In the genomic region with DNA sequence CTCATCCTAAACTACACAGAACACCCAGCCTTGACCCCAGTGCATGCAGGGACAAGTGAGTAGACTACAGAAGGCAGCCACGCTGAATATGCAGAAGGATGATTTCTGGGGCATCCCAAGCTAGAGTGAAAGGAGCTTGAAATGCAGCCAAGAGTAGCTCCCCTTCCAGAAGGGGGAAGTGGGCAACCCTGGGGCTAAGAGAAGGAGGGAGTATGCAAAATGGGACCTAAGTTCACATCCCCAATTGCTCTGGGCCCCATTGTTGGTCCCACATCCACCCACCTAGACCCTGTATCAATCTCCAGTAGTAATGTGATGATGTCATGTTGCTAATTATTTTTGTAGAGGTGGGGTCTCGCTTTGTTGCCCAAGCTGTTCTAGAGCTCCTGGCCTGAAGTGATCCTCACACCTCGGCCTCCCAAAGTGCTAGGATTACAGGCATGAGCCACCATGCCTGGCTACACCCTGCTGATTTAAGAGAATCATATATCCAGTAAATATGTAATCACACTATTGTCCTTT, we compare ENCODE assay signal across 22 cellular contexts. TPM values are rescaled to one million over a fixed set of nuclear protein-coding genes. Genes with fewer than 3 reads are reported as not detected.
DNase-seq lines count a peak whose midpoint lies in the region; ATAC-seq, FAIRE-seq and TF ChIP-seq lines count a peak whose summit lies in the region.
"Had no signal": no experiment of that assay in that cellular context is flagged by ENCODE, and none has a peak within 500 bp of the region (broad histone marks: within the 10 kb centered on the region; RNA-seq: fewer than 3 reads in every experiment).

No MANE protein-coding gene starts in this region.

- H3K4me1 Mint-ChIP-seq in stimulated activated naive B cell treated with anti-CD40 and anti-IgM and Interleukin-4, amounts not matched to agents 10 μg/mL and 1 μg/mL and 100 μg/mL, for 72 hours: peaks cover 0 to 6% of the 10 kb centered on the region in 2 donors

- TF ChIP-seq RAD21 in HepG2 (CRISPR knock-in tag; IDR thresholded peaks at IDR 0.05): no peak

- H3K4me2 ChIP-seq in HepG2 (ENCODE audit: low read depth, low read length) (no peak overlapping the region), Karpas-422 (ENCODE audit: low read depth, low read length, poor library complexity, severe bottlenecking) (no peak overlapping the region), OCI-LY3 (ENCODE audit: low read length) (peak overlapping the region; percentile 24; the same call in 1 of the 2 replicates)

- H3K4me3 ChIP-seq in HepG2 (replicated peaks in 1 of 3; ENCODE audit: insufficient read depth in 1 of 3, low read depth in 2 of 3, low read length in 3 of 3) (no peak overlapping the region), right lobe of liver (no peak overlapping the region), Karpas-422 (ENCODE audit: low read length) (no peak overlapping the region), OCI-LY3 (ENCODE audit: low read length) (no peak overlapping the region)
- H3K4me3 ChIP-seq: K562 had no signal

- H3K79me2 ChIP-seq in HepG2 (ENCODE audit: insufficient read depth, low read length) (no peaks in the 10 kb centered on the region), Karpas-422 (ENCODE audit: low read length) (no peaks in the 10 kb centered on the region), OCI-LY3 (ENCODE audit: low read length) (no peaks in the 10 kb centered on the region)

- no peaks in the 10 kb centered on the region for H3K9me3 Mint-ChIP-seq in stimulated activated naive B cell treated with anti-CD40 and anti-IgM and Interleukin-4, amounts not matched to agents 10 μg/mL and 1 μg/mL and 100 μg/mL, for 72 hours
- H3K9me3 Mint-ChIP-seq: CD4-positive, alpha-beta T cell; H9 had no signal

- H3K27me3 Mint-ChIP-seq in stimulated activated naive B cell treated with anti-CD40 and anti-IgM and Interleukin-4, amounts not matched to agents 10 μg/mL and 1 μg/mL and 100 μg/mL, for 72 hours: peaks cover 19 to 30% of the 10 kb centered on the region in 2 donors

- H3K27me3 ChIP-seq in HepG2 (ENCODE audit: control insufficient read depth in 1 of 2, insufficient read depth in 2 of 2, low read length in 2 of 2) (no peaks in the 10 kb centered on the region), right lobe of liver (no peaks in the 10 kb centered on the region), Karpas-422 (ENCODE audit: low read length) (no peaks in the 10 kb centered on the region), OCI-LY3 (ENCODE audit: low read depth, low read length) (no peaks in the 10 kb centered on the region)

- H4K20me1 ChIP-seq in HepG2 (ENCODE audit: insufficient read depth, low read length): no peaks in the 10 kb centered on the region
- no peaks in the 10 kb centered on the region for H4K20me1 ChIP-seq in Karpas-422 (ENCODE audit: insufficient read depth, low read depth, low read length)
- H4K20me1 ChIP-seq in OCI-LY3 (ENCODE audit: insufficient read depth, low read length): no peaks in the 10 kb centered on the region

- TF ChIP-seq CTCF in HepG2 (CRISPR knock-in tag; IDR thresholded peaks at IDR 0.05) (no peak), right lobe of liver (IDR thresholded peaks at IDR 0.05) (no peak), OCI-LY3 (IDR thresholded peaks at IDR 0.05; ENCODE audit: low read depth, low read length) (no peak)

- no peaks in the 10 kb centered on the region for H3K36me3 Mint-ChIP-seq in stimulated activated naive B cell treated with anti-CD40 and anti-IgM and Interleukin-4, amounts not matched to agents 10 μg/mL and 1 μg/mL and 100 μg/mL, for 72 hours

- no peak for ATAC-seq in HepG2
- no peak for ATAC-seq in right lobe of liver
- peak; percentile 45 to 69 for ATAC-seq in stimulated activated naive B cell treated with anti-CD40 and anti-IgM and Interleukin-4, amounts not matched to agents 10 μg/mL and 1 μg/mL and 100 μg/mL, for 72 hours (replicated peaks)
- no peak for ATAC-seq in HG02759 (IDR thresholded peaks at IDR 0.05; ENCODE audit: unreplicated experiment)
- ATAC-seq: K562 had no signal

- FAIRE-seq in HepG2 (lab: Jason Lieb, UNC): no peak
- FAIRE-seq: D721Med, GM19239, H1, K562 had no signal

- H3K9me3 ChIP-seq in HepG2 (ENCODE audit: low read length) (no peaks in the 10 kb centered on the region), right lobe of liver (no peaks in the 10 kb centered on the region), Karpas-422 (ENCODE audit: low read length) (no peaks in the 10 kb centered on the region), OCI-LY3 (ENCODE audit: insufficient read depth, low read length) (no peaks in the 10 kb centered on the region)
- H3K9me3 ChIP-seq: Caco-2 had no signal

- no peak for TF ChIP-seq POLR2A in HepG2 (IDR thresholded peaks at IDR 0.05; ENCODE audit: insufficient read depth in 1 of 2, low read depth in 2 of 2, low read length in 2 of 2)
- no peak for TF ChIP-seq POLR2A in right lobe of liver (IDR thresholded peaks at IDR 0.05)

- H3K27ac ChIP-seq in HepG2 (ENCODE audit: extremely low read length, insufficient read depth, low read length) (no peak overlapping the region), right lobe of liver (no peak overlapping the region), Karpas-422 (ENCODE audit: low read length) (no peak overlapping the region), OCI-LY3 (ENCODE audit: low read length) (no peak overlapping the region)
- H3K27ac ChIP-seq: C4-2B, HL-60 had no signal

- no TSS peak for BruUV-seq in HepG2 (replicated peaks; lab: Mats Ljungman, UMichigan)

- no peak overlapping the region for H2AFZ ChIP-seq in HepG2 (ENCODE audit: low read length)
- no peak overlapping the region for H2AFZ ChIP-seq in Karpas-422 (ENCODE audit: low read length)
- no peak overlapping the region for H2AFZ ChIP-seq in OCI-LY3 (ENCODE audit: low read depth, low read length)

- TF ChIP-seq EP300 in HepG2 (IDR thresholded peaks at IDR 0.05; ENCODE audit: low read depth in 2 of 2, low read length in 2 of 2) (no peak), HepG2 (CRISPR knock-in tag; IDR thresholded peaks at IDR 0.05; ENCODE audit: borderline replicate concordance) (no peak)

- in situ Hi-C loops in HepG2 (cut with HindIII; ENCODE audit: extremely low pct_ligation_motif_present, low pct_unique_long_range_greater_than_20kb): no loop called here

- H3K27ac Mint-ChIP-seq in stimulated activated naive B cell treated with anti-CD40 and anti-IgM and Interleukin-4, amounts not matched to agents 10 μg/mL and 1 μg/mL and 100 μg/mL, for 72 hours: no peak overlapping the region
- H3K27ac Mint-ChIP-seq: CD4-positive, alpha-beta T cell; H9 had no signal

- intact Hi-C loops in HepG2 (cut with micrococcal nuclease; ENCODE audit: unreplicated experiment): no loop called here
- intact Hi-C loops in right lobe of liver (cut with DNase I): no loop called here

- H3K4me3 Mint-ChIP-seq in stimulated activated naive B cell treated with anti-CD40 and anti-IgM and Interleukin-4, amounts not matched to agents 10 μg/mL and 1 μg/mL and 100 μg/mL, for 72 hours: no peak overlapping the region
- H3K4me3 Mint-ChIP-seq: CD4-positive, alpha-beta T cell; H9 had no signal

- CTCF ChIA-PET in HepG2 (lab: Yijun Ruan, JAX; ENCODE audit: low intra/inter-chr PET ratio, low total read pairs): no interaction called here

- DNase-seq in HepG2 (ENCODE audit: low spot score): no peak
- no peak for DNase-seq in right lobe of liver
- peak; percentile 46 for DNase-seq in Karpas-422
- no peak for DNase-seq in stimulated activated naive B cell treated with anti-CD40 and anti-IgM and Interleukin-4, amounts not matched to agents 10 μg/mL and 1 μg/mL and 100 μg/mL, for 72 hours
- no peak for DNase-seq in NCI-H526 treated with DMSO at 0.1 percent for 48 hours (lab: John Stamatoyannopoulos, UW)
- no peak for DNase-seq in activated gamma-delta T cell treated with Interleukin-2 at 50 U/mL for 16 hours
- DNase-seq: ACHN; AML-193; Caco-2; CD4-positive, alpha-beta T cell; DMS153; DMS79; GDM1; H9 had no signal

- no peak overlapping the region for H3K9ac ChIP-seq in HepG2 (ENCODE audit: insufficient read depth, low read depth, low read length)
- no peak overlapping the region for H3K9ac ChIP-seq in Karpas-422 (ENCODE audit: low read length)
- H3K9ac ChIP-seq in OCI-LY3 (ENCODE audit: low read length): no peak overlapping the region

- POLR2A ChIA-PET in HepG2 (lab: Yijun Ruan, JAX): no interaction called here

- no peaks in the 10 kb centered on the region for H3K36me3 ChIP-seq in HepG2 (replicated peaks in 1 of 2; ENCODE audit: control insufficient read depth in 1 of 2, insufficient read depth in 2 of 2, low read length in 2 of 2)
- H3K36me3 ChIP-seq in right lobe of liver: no peaks in the 10 kb centered on the region
- no peaks in the 10 kb centered on the region for H3K36me3 ChIP-seq in Karpas-422 (ENCODE audit: insufficient read depth, low read length)
- no peaks in the 10 kb centered on the region for H3K36me3 ChIP-seq in OCI-LY3 (replicated peaks; ENCODE audit: low read depth, low read length)

- H3K4me1 ChIP-seq in HepG2 (ENCODE audit: insufficient read depth, low read length): peaks cover 27% of the 10 kb centered on the region
- H3K4me1 ChIP-seq in right lobe of liver: no peaks in the 10 kb centered on the region
- H3K4me1 ChIP-seq in Karpas-422 (ENCODE audit: low read length): peaks cover 16% of the 10 kb centered on the region
- peaks cover 16% of the 10 kb centered on the region for H3K4me1 ChIP-seq in OCI-LY3 (ENCODE audit: low read length)
- H3K4me1 ChIP-seq: Caco-2 had no signal

- WGBS in HepG2 (ENCODE audit: low lambda C conversion rate): 63% methylated on average over 3 of the region's 3 CpGs
- WGBS in right lobe of liver (ENCODE audit: insufficient coverage, low coverage, low lambda C conversion rate, missing lambda C conversion rate): 75% methylated on average over 3 of the region's 3 CpGs

- H3K9me2 ChIP-seq in Karpas-422 (replicated peaks; ENCODE audit: insufficient read depth, low read length): no peaks in the 10 kb centered on the region

RNA-seq across cellular contexts. Expression of a gene that starts 5.6 kb away (rescaled TPM):
- total RNA-seq in HepG2 (2016; rRNA removed; fragmentation: Illumina TruSeq; extraction: Trizol): 9.3 and 9.8 TPM in 2 replicates
- 6.0 TPM in 2 replicates for total RNA-seq in HepG2 (2016; cell fraction: cytosol; rRNA removed; fragmentation: Illumina TruSeq; extraction: Trizol; ENCODE audit: low read depth)
- total RNA-seq in HepG2 (2016; cell fraction: insoluble cytoplasmic fraction; rRNA removed; fragmentation: Illumina TruSeq; extraction: Trizol): 9.1 and 10.9 TPM in 2 replicates
- total RNA-seq in HepG2 (2016; cell fraction: membrane; rRNA removed; fragmentation: Illumina TruSeq; extraction: Trizol): 7.5 and 8.6 TPM in 2 replicates
- total RNA-seq in HepG2 (2016; cell fraction: nucleus; rRNA removed; fragmentation: Illumina TruSeq; extraction: Trizol): 8.3 and 10.9 TPM in 2 replicates
- 7.5 and 8.2 TPM in 2 replicates for polyA plus RNA-seq in HepG2 (2011; rRNA removed)
- polyA plus RNA-seq in HepG2 (2011; cell fraction: cytosol; rRNA removed): 5.3 and 6.7 TPM in 2 replicates
- 5.6 and 6.5 TPM in 2 replicates for polyA plus RNA-seq in HepG2 (2011; cell fraction: nucleus; rRNA removed)
- polyA plus RNA-seq in HepG2 (2012): 5.6 and 7.4 TPM in 2 replicates
- polyA plus RNA-seq in HepG2 (2016; cell fraction: cytosol; fragmentation: Illumina TruSeq; extraction: Trizol; ENCODE audit: low read depth): 5.2 and 6.9 TPM in 2 replicates
- polyA plus RNA-seq in HepG2 (2016; cell fraction: insoluble cytoplasmic fraction; fragmentation: Illumina TruSeq; extraction: Trizol; ENCODE audit: low read depth): 12.0 and 12.9 TPM in 2 replicates
- polyA plus RNA-seq in HepG2 (2016; cell fraction: membrane; fragmentation: Illumina TruSeq; extraction: Trizol; ENCODE audit: low read depth): 6.0 and 7.2 TPM in 2 replicates
- polyA plus RNA-seq in HepG2 (2016; cell fraction: nucleus; fragmentation: Illumina TruSeq; extraction: Trizol; ENCODE audit: insufficient read depth, low read depth): 14.7 and 16.0 TPM in 2 replicates
- 2.8 and 4.0 TPM in 2 replicates for polyA minus RNA-seq in HepG2 (2011; rRNA and poly(A)+ RNA removed; ENCODE audit: low replicate concordance)
- 2.2 and 3.2 TPM in 2 replicates for polyA minus RNA-seq in HepG2 (2011; cell fraction: cytosol; rRNA and poly(A)+ RNA removed)
- polyA minus RNA-seq in HepG2 (2011; cell fraction: nucleus; rRNA and poly(A)+ RNA removed): 11.8 and 12.4 TPM in 2 replicates
- total RNA-seq in right lobe of liver: 1 to 10 TPM; 3.0 to 6.9 (median 4.0) TPM
- 8.0 and 13.8 TPM in 2 replicates for total RNA-seq in Karpas-422 (2014; rRNA removed; shearing (Covaris generic); ENCODE audit: low replicate concordance)

RNA-seq across cellular contexts. Expression of a gene that starts 20.6 kb away (rescaled TPM):
- total RNA-seq in HepG2 (2016; rRNA removed; fragmentation: Illumina TruSeq; extraction: Trizol): 11.8 and 13.4 TPM in 2 replicates
- 2.0 and 2.5 TPM in 2 replicates for total RNA-seq in HepG2 (2016; cell fraction: cytosol; rRNA removed; fragmentation: Illumina TruSeq; extraction: Trizol; ENCODE audit: low read depth)
- total RNA-seq in HepG2 (2016; cell fraction: insoluble cytoplasmic fraction; rRNA removed; fragmentation: Illumina TruSeq; extraction: Trizol): 12.1 and 15.6 TPM in 2 replicates
- total RNA-seq in HepG2 (2016; cell fraction: membrane; rRNA removed; fragmentation: Illumina TruSeq; extraction: Trizol): 3.4 and 5.7 TPM in 2 replicates
- 11.3 and 14.0 TPM in 2 replicates for total RNA-seq in HepG2 (2016; cell fraction: nucleus; rRNA removed; fragmentation: Illumina TruSeq; extraction: Trizol)
- polyA plus RNA-seq in HepG2 (2011; rRNA removed): 4.2 and 4.6 TPM in 2 replicates
- 1.3 and 2.2 TPM in 2 replicates for polyA plus RNA-seq in HepG2 (2011; cell fraction: cytosol; rRNA removed)
- 2.0 and 3.8 TPM in 2 replicates for polyA plus RNA-seq in HepG2 (2011; cell fraction: nucleus; rRNA removed)
- polyA plus RNA-seq in HepG2 (2012): 7.5 and 9.2 TPM in 2 replicates
- polyA plus RNA-seq in HepG2 (2016; cell fraction: cytosol; fragmentation: Illumina TruSeq; extraction: Trizol; ENCODE audit: low read depth): 1.0 and 1.2 TPM in 2 replicates
- 13.4 and 13.5 TPM in 2 replicates for polyA plus RNA-seq in HepG2 (2016; cell fraction: insoluble cytoplasmic fraction; fragmentation: Illumina TruSeq; extraction: Trizol; ENCODE audit: low read depth)
- polyA plus RNA-seq in HepG2 (2016; cell fraction: membrane; fragmentation: Illumina TruSeq; extraction: Trizol; ENCODE audit: low read depth): 1.5 and 2.2 TPM in 2 replicates
- polyA plus RNA-seq in HepG2 (2016; cell fraction: nucleus; fragmentation: Illumina TruSeq; extraction: Trizol; ENCODE audit: insufficient read depth, low read depth): 20.3 and 21.5 TPM in 2 replicates
- 1.4 and 2.6 TPM in 2 replicates for polyA minus RNA-seq in HepG2 (2011; rRNA and poly(A)+ RNA removed; ENCODE audit: low replicate concordance)
- 6.1 and 8.5 TPM in 2 replicates for polyA minus RNA-seq in HepG2 (2011; cell fraction: cytosol; rRNA and poly(A)+ RNA removed)
- polyA minus RNA-seq in HepG2 (2011; cell fraction: nucleus; rRNA and poly(A)+ RNA removed): 12.0 and 14.7 TPM in 2 replicates
- 1 to 10 TPM; 2.0 to 4.5 (median 3.3) TPM for total RNA-seq in right lobe of liver
- total RNA-seq in Karpas-422 (2014; rRNA removed; shearing (Covaris generic); ENCODE audit: low replicate concordance): 17.0 and 18.0 TPM in 2 replicates

RNA-seq across cellular contexts. Expression of a gene that starts 34.0 kb away (rescaled TPM):
- total RNA-seq in HepG2 (2016; rRNA removed; fragmentation: Illumina TruSeq; extraction: Trizol): 3.7 and 4.1 TPM in 2 replicates
- 0.61 and 0.62 TPM in 2 replicates for total RNA-seq in HepG2 (2016; cell fraction: cytosol; rRNA removed; fragmentation: Illumina TruSeq; extraction: Trizol; ENCODE audit: low read depth)
- total RNA-seq in HepG2 (2016; cell fraction: insoluble cytoplasmic fraction; rRNA removed; fragmentation: Illumina TruSeq; extraction: Trizol): 3.1 and 4.8 TPM in 2 replicates
- total RNA-seq in HepG2 (2016; cell fraction: membrane; rRNA removed; fragmentation: Illumina TruSeq; extraction: Trizol): 2.5 and 3.3 TPM in 2 replicates
- 8.2 and 9.7 TPM in 2 replicates for total RNA-seq in HepG2 (2016; cell fraction: nucleus; rRNA removed; fragmentation: Illumina TruSeq; extraction: Trizol)
- polyA plus RNA-seq in HepG2 (2011; rRNA removed): 11.3 and 12.0 TPM in 2 replicates
- polyA plus RNA-seq in HepG2 (2011; cell fraction: cytosol; rRNA removed): 4.6 and 5.5 TPM in 2 replicates
- polyA plus RNA-seq in HepG2 (2011; cell fraction: nucleus; rRNA removed): 12.2 and 13.5 TPM in 2 replicates
- polyA plus RNA-seq in HepG2 (2012): 9.4 and 13.5 TPM in 2 replicates
- 1.1 and 1.2 TPM in 2 replicates for polyA plus RNA-seq in HepG2 (2016; cell fraction: cytosol; fragmentation: Illumina TruSeq; extraction: Trizol; ENCODE audit: low read depth)
- 13.5 and 14.5 TPM in 2 replicates for polyA plus RNA-seq in HepG2 (2016; cell fraction: insoluble cytoplasmic fraction; fragmentation: Illumina TruSeq; extraction: Trizol; ENCODE audit: low read depth)
- 3.2 and 5.6 TPM in 2 replicates for polyA plus RNA-seq in HepG2 (2016; cell fraction: membrane; fragmentation: Illumina TruSeq; extraction: Trizol; ENCODE audit: low read depth)
- 18.6 and 19.5 TPM in 2 replicates for polyA plus RNA-seq in HepG2 (2016; cell fraction: nucleus; fragmentation: Illumina TruSeq; extraction: Trizol; ENCODE audit: insufficient read depth, low read depth)
- polyA minus RNA-seq in HepG2 (2011; rRNA and poly(A)+ RNA removed; ENCODE audit: low replicate concordance): 6.1 and 9.1 TPM in 2 replicates
- polyA minus RNA-seq in HepG2 (2011; cell fraction: cytosol; rRNA and poly(A)+ RNA removed): 4.9 and 5.3 TPM in 2 replicates
- 21.5 and 26.7 TPM in 2 replicates for polyA minus RNA-seq in HepG2 (2011; cell fraction: nucleus; rRNA and poly(A)+ RNA removed)
- total RNA-seq in right lobe of liver: 10 to 100 TPM in 2 of 6 experiments, 1 to 10 TPM in 4; 4.1 to 15.8 (median 8.3) TPM
- 5.4 and 14.8 TPM in 2 replicates for total RNA-seq in Karpas-422 (2014; rRNA removed; shearing (Covaris generic); ENCODE audit: low replicate concordance)

RNA-seq across cellular contexts. Expression of a gene that starts 34.2 kb away (rescaled TPM):
- total RNA-seq in HepG2 (2016; rRNA removed; fragmentation: Illumina TruSeq; extraction: Trizol) (80.0 and 186 TPM in 2 replicates), right lobe of liver (100 to 1,000 TPM in 4 of 6 experiments, 10 to 100 TPM in 2; 73.6 to 591 (median 273) TPM)
- 4.1 and 6.0 TPM in 2 replicates for total RNA-seq in HepG2 (2016; cell fraction: cytosol; rRNA removed; fragmentation: Illumina TruSeq; extraction: Trizol; ENCODE audit: low read depth)
- 83.2 and 181 TPM in 2 replicates for total RNA-seq in HepG2 (2016; cell fraction: insoluble cytoplasmic fraction; rRNA removed; fragmentation: Illumina TruSeq; extraction: Trizol)
- 18.7 and 22.3 TPM in 2 replicates for total RNA-seq in HepG2 (2016; cell fraction: membrane; rRNA removed; fragmentation: Illumina TruSeq; extraction: Trizol)
- 56.2 and 60.6 TPM in 2 replicates for total RNA-seq in HepG2 (2016; cell fraction: nucleus; rRNA removed; fragmentation: Illumina TruSeq; extraction: Trizol)
- polyA plus RNA-seq in HepG2 (2011; rRNA removed): 76.6 and 87.6 TPM in 2 replicates
- 29.9 and 54.9 TPM in 2 replicates for polyA plus RNA-seq in HepG2 (2011; cell fraction: cytosol; rRNA removed)
- 44.5 and 55.6 TPM in 2 replicates for polyA plus RNA-seq in HepG2 (2011; cell fraction: nucleus; rRNA removed)
- polyA plus RNA-seq in HepG2 (2012): 86.5 and 157 TPM in 2 replicates
- 2.0 and 3.4 TPM in 2 replicates for polyA plus RNA-seq in HepG2 (2016; cell fraction: cytosol; fragmentation: Illumina TruSeq; extraction: Trizol; ENCODE audit: low read depth)
- polyA plus RNA-seq in HepG2 (2016; cell fraction: insoluble cytoplasmic fraction; fragmentation: Illumina TruSeq; extraction: Trizol; ENCODE audit: low read depth): 165 TPM in 2 replicates
- polyA plus RNA-seq in HepG2 (2016; cell fraction: membrane; fragmentation: Illumina TruSeq; extraction: Trizol; ENCODE audit: low read depth): 8.4 and 9.5 TPM in 2 replicates
- polyA plus RNA-seq in HepG2 (2016; cell fraction: nucleus; fragmentation: Illumina TruSeq; extraction: Trizol; ENCODE audit: insufficient read depth, low read depth): 75.5 and 83.4 TPM in 2 replicates
- polyA minus RNA-seq in HepG2 (2011; rRNA and poly(A)+ RNA removed; ENCODE audit: low replicate concordance): 1.1 and 23.6 TPM in 2 replicates
- 44.7 and 65.6 TPM in 2 replicates for polyA minus RNA-seq in HepG2 (2011; cell fraction: cytosol; rRNA and poly(A)+ RNA removed)
- polyA minus RNA-seq in HepG2 (2011; cell fraction: nucleus; rRNA and poly(A)+ RNA removed): 83.4 and 110 TPM in 2 replicates
- 5.8 and 7.8 TPM in 2 replicates for total RNA-seq in Karpas-422 (2014; rRNA removed; shearing (Covaris generic); ENCODE audit: low replicate concordance)

Comparison
In these comparisons a context has a peak if more than half of its experiments do, and no peak if none do; other contexts are left out.
1. ATAC-seq: peak in stimulated activated naive B cell treated with anti-CD40 and anti-IgM and Interleukin-4, amounts not matched to agents 10 μg/mL and 1 μg/mL and 100 μg/mL, for 72 hours (2 of 2); none in HepG2 (single experiment), right lobe of liver (0 of 4) and HG02759 (single experiment).